Comparison of ENCODE assay signal across 8 cellular contexts in genomic region chr18:6885992-6886823, GRCh38.
DNase-seq lines count a peak whose midpoint lies in the region; ATAC-seq and TF ChIP-seq lines count a peak whose summit lies in the region.

No MANE protein-coding gene starts in this region.

- intact Hi-C loops in testis (cut with DNase I; ENCODE audit: low total_unique reads): loop anchor here (5.0 to 10.0 kb wide), 3 partner anchors 151 to 1009 kb away; no protein-coding TSS in a partner anchor

- H3K9me3 ChIP-seq in testis: no peaks in the 10 kb centered on the region

- H3K4me1 ChIP-seq in testis: peaks cover 13% of the 10 kb centered on the region

- H3K27me3 ChIP-seq in testis: no peaks in the 10 kb centered on the region

- ATAC-seq in GM19324 (IDR thresholded peaks at IDR 0.05; ENCODE audit: low FRiP score, unreplicated experiment): no peak

- H3K27ac ChIP-seq in testis: peak overlapping the region in 1 of 2 donors; percentile 84

- 41 to 43% methylated on average over 4 of the region's 4 CpGs for WGBS in testis, 2 donors

- DNase-seq in COLO829 (ENCODE audit: low spot score) (peak; percentile 29), HCEC 1CT (peak; percentile 47), NCI-H524 (lab: John Stamatoyannopoulos, UW) (peak; percentile 10 to 48), T47D (ENCODE audit: low read depth in 1 of 2, low spot score in 1 of 2) (peak; percentile 23 to 56), iris pigment epithelial cell (ENCODE audit: low read depth) (peak; percentile 43), testis (peak; percentile 67), cortex of kidney (lab: John Stamatoyannopoulos, UW) (no peak)

- no peak overlapping the region for H3K4me3 ChIP-seq in testis

- TF ChIP-seq POLR2A in testis (IDR thresholded peaks at IDR 0.05): no peak

- H3K36me3 ChIP-seq in testis (ENCODE audit: low read depth, missing control alignments): no peaks in the 10 kb centered on the region

- TF ChIP-seq CTCF in testis (IDR thresholded peaks at IDR 0.05): peak; percentile 43 to 84 (median 56)

- in situ Hi-C loops in T47D (cut with HindIII; ENCODE audit: low pct_unique_long_range_greater_than_20kb, low sequenced_read_pairs): no loop called here
